Comparison of ENCODE assay signal across 16 cellular contexts in the genomic region with DNA sequence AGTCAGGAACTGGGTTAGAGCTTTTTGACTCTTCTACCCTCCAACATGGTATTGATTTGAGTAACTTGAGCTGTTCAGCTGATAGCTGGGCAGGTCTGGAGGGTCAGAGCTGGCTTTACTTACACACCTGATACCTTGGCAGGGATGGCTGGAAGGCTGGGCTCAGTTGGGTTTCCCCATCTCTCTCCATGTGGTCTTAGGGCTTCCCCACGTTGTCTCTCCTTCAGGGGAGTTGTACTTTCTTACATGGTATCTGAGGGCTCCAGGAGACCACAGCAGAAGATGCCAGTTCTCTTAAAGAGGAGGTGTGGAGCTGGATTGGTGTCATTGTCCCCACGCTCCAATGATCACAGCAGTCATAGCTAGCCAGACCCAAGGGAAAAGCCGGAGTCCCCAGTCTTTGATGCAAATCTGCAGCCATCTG. TPM values are rescaled to one million over a fixed set of nuclear protein-coding genes. Genes with fewer than 3 reads are reported as not detected.
A peak's percentile ranks its signal among the peaks of the same experiment; 100 is the strongest.
DNase-seq lines count a peak whose midpoint lies in the region; ATAC-seq and TF ChIP-seq lines count a peak whose summit lies in the region.
"Had no signal": no experiment of that assay in that cellular context is flagged by ENCODE, and none has a peak within 500 bp of the region (broad histone marks: within the 10 kb centered on the region; RNA-seq: fewer than 3 reads in every experiment).

No MANE protein-coding gene starts in this region.

- ATAC-seq in GM18520 (IDR thresholded peaks at IDR 0.05; ENCODE audit: unreplicated experiment) (peak; percentile 76), GM21381 (IDR thresholded peaks at IDR 0.05; ENCODE audit: unreplicated experiment) (peak; percentile 66), HG02973 (IDR thresholded peaks at IDR 0.05; ENCODE audit: unreplicated experiment) (peak; percentile 78), HG03571 (IDR thresholded peaks at IDR 0.05; ENCODE audit: unreplicated experiment) (peak; percentile 63)
- ATAC-seq: CD8-positive, alpha-beta T cell; mucosa of descending colon; right cardiac atrium had no signal

- no peaks in the 10 kb centered on the region for H3K9me3 ChIP-seq in MG63
- H3K9me3 ChIP-seq: mucosa of descending colon, SJSA1, tibial artery had no signal

- no peaks in the 10 kb centered on the region for H3K27me3 ChIP-seq in MG63
- H3K27me3 ChIP-seq: SJSA1, tibial artery had no signal

- no peaks in the 10 kb centered on the region for H3K36me3 ChIP-seq in MG63
- H3K36me3 ChIP-seq: SJSA1, tibial artery had no signal

- POLR2A ChIA-PET in HEK293T (lab: Yijun Ruan, JAX) = no interaction called here

- CTCF ChIA-PET in HEK293T (lab: Yijun Ruan, JAX) = no interaction called here

- no peak overlapping the region for H3K4me3 ChIP-seq in MG63
- H3K4me3 ChIP-seq: mucosa of descending colon, SJSA1, tibial artery had no signal

- DNase-seq in NCI-H526 treated with DMSO at 0.1 percent for 48 hours (lab: John Stamatoyannopoulos, UW) (no peak), MG63 (no peak), HEK293T (ENCODE audit: extremely low spot score) (no peak)
- no peak for DNase-seq in activated CD4-positive, alpha-beta T cell treated with anti-CD3 and anti-CD28 coated beads for 1 hour
- DNase-seq: activated CD4-positive, alpha-beta T cell treated with anti-CD3 and anti-CD28 coated beads for 48 hours; activated naive CD4-positive, alpha-beta T cell treated with Interleukin-2 at 50 U/mL for 16 hours; CD8-positive, alpha-beta T cell; mucosa of descending colon; NCI-H69; right cardiac atrium; tibial artery had no signal

TF ChIP-seq in HEK293T, 16 proteins besides CTCF, POLR2A, EP300 and RAD21:
- TF ChIP-seq, protein P1, sequence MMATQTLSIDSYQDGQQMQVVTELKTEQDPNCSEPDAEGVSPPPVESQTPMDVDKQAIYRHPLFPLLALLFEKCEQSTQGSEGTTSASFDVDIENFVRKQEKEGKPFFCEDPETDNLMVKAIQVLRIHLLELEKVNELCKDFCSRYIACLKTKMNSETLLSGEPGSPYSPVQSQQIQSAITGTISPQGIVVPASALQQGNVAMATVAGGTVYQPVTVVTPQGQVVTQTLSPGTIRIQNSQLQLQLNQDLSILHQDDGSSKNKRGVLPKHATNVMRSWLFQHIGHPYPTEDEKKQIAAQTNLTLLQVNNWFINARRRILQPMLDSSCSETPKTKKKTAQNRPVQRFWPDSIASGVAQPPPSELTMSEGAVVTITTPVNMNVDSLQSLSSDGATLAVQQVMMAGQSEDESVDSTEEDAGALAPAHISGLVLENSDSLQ (IDR thresholded peaks at IDR 0.05) = no peak
- TF ChIP-seq L3MBTL2 (conservative IDR thresholded peaks at IDR 0.05) (no peak), SUZ12 (IDR thresholded peaks at IDR 0.05) (no peak), CTBP1 (IDR thresholded peaks at IDR 0.05; ENCODE audit: borderline replicate concordance) (no peak), FOXK2 (IDR thresholded peaks at IDR 0.05) (no peak), ARNT (IDR thresholded peaks at IDR 0.05) (no peak), FOXM1 (IDR thresholded peaks at IDR 0.05; ENCODE audit: borderline replicate concordance) (no peak), ELF4 (IDR thresholded peaks at IDR 0.05) (no peak), SP1 (IDR thresholded peaks at IDR 0.05) (no peak), BHLHE40 (IDR thresholded peaks at IDR 0.05; ENCODE audit: borderline replicate concordance) (no peak), HDGF (IDR thresholded peaks at IDR 0.05; ENCODE audit: borderline replicate concordance) (no peak), ZNF384 (IDR thresholded peaks at IDR 0.05) (no peak), TARDBP (IDR thresholded peaks at IDR 0.05) (no peak)

RNA-seq across cellular contexts. Expression of gene ISOC1, which starts 25.6 kb away (rescaled TPM):
- total RNA-seq in MG63 (2014; rRNA removed; shearing (Covaris generic); ENCODE audit: low replicate concordance) = 13.1 and 22.7 TPM in 2 replicates
